10 cellular contexts compared by ENCODE assay signal in genomic region chr19:31347356-31347755, GRCh38. TPM values are rescaled to one million over a fixed set of nuclear protein-coding genes. Genes with fewer than 3 reads are reported as not detected.
DNase-seq lines count a peak whose midpoint lies in the region; ATAC-seq and TF ChIP-seq lines count a peak whose summit lies in the region.
"Had no signal": no experiment of that assay in that cellular context is flagged by ENCODE, and none has a peak within 500 bp of the region (broad histone marks: within the 10 kb centered on the region; RNA-seq: fewer than 3 reads in every experiment).

No MANE protein-coding gene starts in this region.

- H3K4me3 ChIP-seq in GM23248 (peak overlapping the region; percentile 98), iPS-20b (ENCODE audit: low read length) (peak overlapping the region; percentile 72), smooth muscle cell (peak overlapping the region; percentile 94)

- H3K27me3 Mint-ChIP-seq in activated T-helper 17 cell treated with anti-CD3 and anti-CD28 coated beads, Interleukin-2, amount 50 U/mL, for 72 hours: peaks cover 26% of the 10 kb centered on the region
- H3K27me3 Mint-ChIP-seq in effector memory CD8-positive, alpha-beta T cell: peaks cover 54 to 67% of the 10 kb centered on the region in 2 donors

- DNase-seq in GM23248 (peak; percentile 22), smooth muscle cell (lab: John Stamatoyannopoulos, UW; ENCODE audit: unreplicated experiment) (no peak), GM10266 (ENCODE audit: extremely low spot score) (no peak)
- no peak for DNase-seq in activated CD8-positive, alpha-beta memory T cell treated with anti-CD3 and anti-CD28 coated beads, Interleukin-2, amount 50 U/mL, for 48 hours
- DNase-seq in effector memory CD8-positive, alpha-beta T cell: no peak
- DNase-seq: dermis blood vessel endothelial cell, T-helper 9 cell had no signal

- H3K27me3 ChIP-seq in GM23248 (replicated peaks; ENCODE audit: insufficient read depth): no peaks in the 10 kb centered on the region
- peaks cover 61% of the 10 kb centered on the region for H3K27me3 ChIP-seq in iPS-20b (ENCODE audit: insufficient read depth, low read length)
- H3K27me3 ChIP-seq in smooth muscle cell (ENCODE audit: low read depth): no peaks in the 10 kb centered on the region

- no peaks in the 10 kb centered on the region for H3K9me3 ChIP-seq in GM23248 (ENCODE audit: low read depth)
- H3K9me3 ChIP-seq in iPS-20b (ENCODE audit: insufficient read depth, low read depth, low read length): no peaks in the 10 kb centered on the region
- H3K9me3 ChIP-seq in smooth muscle cell (replicated peaks; ENCODE audit: low read depth): no peaks in the 10 kb centered on the region

- H3K36me3 Mint-ChIP-seq in activated T-helper 17 cell treated with anti-CD3 and anti-CD28 coated beads, Interleukin-2, amount 50 U/mL, for 72 hours (ENCODE audit: low read depth): peaks cover 6% of the 10 kb centered on the region
- H3K36me3 Mint-ChIP-seq in effector memory CD8-positive, alpha-beta T cell (ENCODE audit: insufficient read depth): peaks cover 7% of the 10 kb centered on the region

- H3K36me3 ChIP-seq in GM23248 (ENCODE audit: low read depth) (peaks cover 10% of the 10 kb centered on the region; the same call in 1 of the 2 replicates), iPS-20b (ENCODE audit: insufficient read depth, low read depth, low read length) (no peaks in the 10 kb centered on the region), smooth muscle cell (ENCODE audit: low read depth) (no peaks in the 10 kb centered on the region)

- H3K4me3 Mint-ChIP-seq in activated T-helper 17 cell treated with anti-CD3 and anti-CD28 coated beads, Interleukin-2, amount 50 U/mL, for 72 hours: peak overlapping the region; percentile 84
- H3K4me3 Mint-ChIP-seq in effector memory CD8-positive, alpha-beta T cell: peak overlapping the region in 1 of 2 donors; percentile 90

- H3K4me1 ChIP-seq in GM23248 (ENCODE audit: insufficient read depth) (peaks cover 23% of the 10 kb centered on the region), iPS-20b (ENCODE audit: insufficient read depth, low read length) (peaks cover 13% of the 10 kb centered on the region; the same call in 1 of the 2 replicates), smooth muscle cell (ENCODE audit: low read depth) (peaks cover 36% of the 10 kb centered on the region)
- H3K4me1 ChIP-seq: parathyroid adenoma had no signal

- no peak for ATAC-seq in activated T-helper 17 cell treated with anti-CD3 and anti-CD28 coated beads, Interleukin-2, amount 50 U/mL, for 72 hours (replicated peaks)
- no peak for ATAC-seq in effector memory CD8-positive, alpha-beta T cell (replicated peaks)

- H2AFZ ChIP-seq in GM23248 (no peak overlapping the region), smooth muscle cell (ENCODE audit: low read depth) (no peak overlapping the region)
- H2AFZ ChIP-seq: parathyroid adenoma had no signal

- H3K27ac ChIP-seq in GM23248 (peak overlapping the region; percentile 20; the same call in 1 of the 2 replicates), iPS-20b (ENCODE audit: low read length) (no peak overlapping the region), smooth muscle cell (ENCODE audit: low read depth) (peak overlapping the region; percentile 16)
- H3K27ac ChIP-seq: parathyroid adenoma had no signal

- H3K4me1 Mint-ChIP-seq in activated T-helper 17 cell treated with anti-CD3 and anti-CD28 coated beads, Interleukin-2, amount 50 U/mL, for 72 hours: peaks cover 8% of the 10 kb centered on the region
- peaks cover 16 to 22% of the 10 kb centered on the region in 2 donors for H3K4me1 Mint-ChIP-seq in effector memory CD8-positive, alpha-beta T cell (ENCODE audit: low read depth in 2 of 2)

- TF ChIP-seq CTCF in smooth muscle cell (IDR thresholded peaks at IDR 0.05; ENCODE audit: borderline replicate concordance, insufficient read depth, poor library complexity, severe bottlenecking) (no peak), GM10266 (IDR thresholded peaks at IDR 0.05; ENCODE audit: control insufficient read depth, insufficient read depth, low read depth, missing control alignments) (no peak)

- peak overlapping the region; percentile 90 for H3K9ac ChIP-seq in GM23248
- no peak overlapping the region for H3K9ac ChIP-seq in iPS-20b (ENCODE audit: low read depth, low read length)
- peak overlapping the region; percentile 61 for H3K9ac ChIP-seq in smooth muscle cell (ENCODE audit: low read depth)
- H3K9ac ChIP-seq: parathyroid adenoma had no signal

- H4K20me1 ChIP-seq in GM23248 (ENCODE audit: insufficient read depth) (peaks cover 19% of the 10 kb centered on the region), smooth muscle cell (ENCODE audit: low read depth) (peaks cover 66% of the 10 kb centered on the region)

- H3F3A ChIP-seq in GM23248 (ENCODE audit: insufficient read depth) (peaks cover 17% of the 10 kb centered on the region; the same call in 1 of the 2 replicates), smooth muscle cell (ENCODE audit: low read depth) (peaks cover 15% of the 10 kb centered on the region)

- H3K9me2 ChIP-seq in GM23248 (ENCODE audit: insufficient read depth): no peaks in the 10 kb centered on the region

- H3K4me2 ChIP-seq in GM23248 (ENCODE audit: unreplicated experiment) (peak overlapping the region; percentile 91), smooth muscle cell (peak overlapping the region; percentile 83)

- no peaks in the 10 kb centered on the region for H3K9me3 Mint-ChIP-seq in activated T-helper 17 cell treated with anti-CD3 and anti-CD28 coated beads, Interleukin-2, amount 50 U/mL, for 72 hours
- no peaks in the 10 kb centered on the region for H3K9me3 Mint-ChIP-seq in effector memory CD8-positive, alpha-beta T cell

- H3K27ac Mint-ChIP-seq in activated T-helper 17 cell treated with anti-CD3 and anti-CD28 coated beads, Interleukin-2, amount 50 U/mL, for 72 hours: no peak overlapping the region
- no peak overlapping the region for H3K27ac Mint-ChIP-seq in effector memory CD8-positive, alpha-beta T cell

- H3K79me2 ChIP-seq in GM23248 (ENCODE audit: insufficient read depth) (peaks cover 79% of the 10 kb centered on the region), smooth muscle cell (ENCODE audit: low read depth) (peaks cover 78% of the 10 kb centered on the region)

- in situ Hi-C loops in GM23248 (cut with MboI): no loop called here

- 31 to 33% methylated on average over 3 of the region's 3 CpGs for WGBS in GM23248 (ENCODE audit: low coverage in 1 of 2, low lambda C conversion rate in 2 of 2, missing lambda C conversion rate in 2 of 2), 2 experiments
- 22% methylated on average over 3 of the region's 3 CpGs for WGBS in smooth muscle cell (ENCODE audit: low lambda C conversion rate)

RNA-seq across cellular contexts. Expression of gene TSHZ3, which starts 1.9 kb away (rescaled TPM):
- 20.9 and 24.0 TPM in 2 replicates for total RNA-seq in GM23248 (2014; rRNA removed; shearing (Covaris generic))
- polyA plus RNA-seq in GM23248 (2016; fragmentation: Nextera tagmentation; extraction: Ambion mirVana) (17.9 and 19.6 TPM in 2 replicates), smooth muscle cell (20.5 and 21.8 TPM in 2 replicates)
- 1 to 10 TPM in 1 of 2 donors, under 1 TPM in 1; 0.82 to 1.2 TPM for total RNA-seq in activated T-helper 17 cell treated with anti-CD3 and anti-CD28 coated beads, Interleukin-2, amount 50 U/mL, for 72 hours
- total RNA-seq in smooth muscle cell: 19.6 and 23.7 TPM in 2 replicates
